Comparison of ENCODE assay signal across 8 cellular contexts in the genomic region with DNA sequence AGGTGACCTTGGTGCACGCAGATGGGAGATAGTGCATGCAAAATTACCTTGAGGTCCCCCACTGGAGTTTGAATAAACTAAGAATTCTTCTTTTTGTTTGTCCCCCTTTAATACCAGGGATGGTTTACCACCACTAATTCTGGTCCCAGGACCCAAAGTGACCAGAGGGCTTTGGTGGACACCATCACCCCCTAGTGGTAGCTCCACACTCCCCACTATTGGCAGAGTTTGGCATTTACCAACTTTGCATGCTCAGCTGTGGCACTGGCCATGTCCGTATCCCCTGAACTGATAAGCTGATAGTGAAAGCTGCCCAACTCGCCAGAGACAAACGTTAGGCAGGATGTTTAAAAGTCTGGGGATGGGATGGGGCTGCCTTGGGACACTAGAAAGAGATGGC. TPM values are rescaled to one million over a fixed set of nuclear protein-coding genes. Genes with fewer than 3 reads are reported as not detected.
DNase-seq lines count a peak whose midpoint lies in the region; ATAC-seq and TF ChIP-seq lines count a peak whose summit lies in the region.

No MANE protein-coding gene starts in this region.

- ATAC-seq in Panc1 = no peak
- ATAC-seq in psoas muscle = peak; percentile 52 to 81 (median 68)
- ATAC-seq in natural killer cell = no peak
- ATAC-seq in activated T-cell treated with anti-CD3 and anti-CD28 coated beads, Interleukin-2, amount 50 U/mL, for 4 hours = no peak

- H3K27ac ChIP-seq in Panc1 (ENCODE audit: low read length) (no peak overlapping the region), psoas muscle (no peak overlapping the region)

- no peak overlapping the region for H3K4me3 Mint-ChIP-seq in HFFc6
- no peak overlapping the region for H3K4me3 Mint-ChIP-seq in immature natural killer cell
- no peak overlapping the region for H3K4me3 Mint-ChIP-seq in natural killer cell
- H3K4me3 Mint-ChIP-seq in activated T-cell treated with anti-CD3 and anti-CD28 coated beads, Interleukin-2, amount 50 U/mL, for 4 hours = no peak overlapping the region

- TF ChIP-seq CTCF in HFFc6 (IDR thresholded peaks at IDR 0.05) (peak; percentile 53), Panc1 (IDR thresholded peaks at IDR 0.05) (peak; percentile 61), psoas muscle (IDR thresholded peaks at IDR 0.05) (peak; percentile 49), natural killer cell (IDR thresholded peaks at IDR 0.05) (no peak)

- DNase-seq in DMS53 treated with DMSO at 0.1 percent for 48 hours (lab: John Stamatoyannopoulos, UW; ENCODE audit: unreplicated experiment) = peak; percentile 54
- DNase-seq in HFFc6 = no peak
- DNase-seq in Panc1 (ENCODE audit: low read depth, low spot score) = peak; percentile 2
- peak; percentile 8 for DNase-seq in foreskin melanocyte
- no peak for DNase-seq in psoas muscle
- no peak for DNase-seq in immature natural killer cell
- DNase-seq in natural killer cell = no peak
- no peak for DNase-seq in activated T-cell treated with anti-CD3 and anti-CD28 coated beads, Interleukin-2, amount 50 U/mL, for 4 hours

- 7 to 14% (median 12%) methylated on average over 4 of the region's 4 CpGs for WGBS in psoas muscle, 3 donors

- H3K36me3 Mint-ChIP-seq in HFFc6 (ENCODE audit: low read depth) (no peaks in the 10 kb centered on the region), immature natural killer cell (no peaks in the 10 kb centered on the region), natural killer cell (no peaks in the 10 kb centered on the region)
- no peaks in the 10 kb centered on the region for H3K36me3 Mint-ChIP-seq in activated T-cell treated with anti-CD3 and anti-CD28 coated beads, Interleukin-2, amount 50 U/mL, for 4 hours (ENCODE audit: insufficient read depth)

- POLR2A ChIA-PET in Panc1 (lab: Charles Lee) = no interaction called here

- peaks cover 2% of the 10 kb centered on the region for H3K27me3 ChIP-seq in Panc1 (ENCODE audit: control insufficient read depth, insufficient read depth, low read length)
- peaks cover 3 to 40% (median 11%) of the 10 kb centered on the region in 3 donors for H3K27me3 ChIP-seq in psoas muscle (ENCODE audit: insufficient read depth in 3 of 3, low read length in 2 of 3)

- H3K4me1 ChIP-seq in Panc1 (ENCODE audit: control insufficient read depth, insufficient read depth, low read length) = no peaks in the 10 kb centered on the region
- H3K4me1 ChIP-seq in psoas muscle = no peaks in the 10 kb centered on the region

- H3K27ac Mint-ChIP-seq in HFFc6 = no peak overlapping the region
- H3K27ac Mint-ChIP-seq in immature natural killer cell = no peak overlapping the region
- H3K27ac Mint-ChIP-seq in natural killer cell = no peak overlapping the region

- H3K27me3 Mint-ChIP-seq in HFFc6 (ENCODE audit: insufficient read depth) (peaks cover 2% of the 10 kb centered on the region), immature natural killer cell (ENCODE audit: low read depth in 3 of 3) (peaks cover 7 to 28% (median 19%) of the 10 kb centered on the region in 3 donors), natural killer cell (ENCODE audit: low read depth in 2 of 2) (peaks cover 35 to 40% of the 10 kb centered on the region in 2 donors)
- peaks cover 34% of the 10 kb centered on the region for H3K27me3 Mint-ChIP-seq in activated T-cell treated with anti-CD3 and anti-CD28 coated beads, Interleukin-2, amount 50 U/mL, for 4 hours (ENCODE audit: low read depth)

- no peaks in the 10 kb centered on the region for H3K4me1 Mint-ChIP-seq in HFFc6 (ENCODE audit: low read depth)
- H3K4me1 Mint-ChIP-seq in immature natural killer cell = no peaks in the 10 kb centered on the region
- no peaks in the 10 kb centered on the region for H3K4me1 Mint-ChIP-seq in natural killer cell
- peaks cover 1% of the 10 kb centered on the region for H3K4me1 Mint-ChIP-seq in activated T-cell treated with anti-CD3 and anti-CD28 coated beads, Interleukin-2, amount 50 U/mL, for 4 hours (ENCODE audit: low read depth)

- H3K4me3 ChIP-seq in Panc1 (ENCODE audit: low read depth in 2 of 2, low read length in 2 of 2) = no peak overlapping the region
- no peak overlapping the region for H3K4me3 ChIP-seq in psoas muscle

- H3K9me3 Mint-ChIP-seq in HFFc6 = peaks cover 20% of the 10 kb centered on the region
- H3K9me3 Mint-ChIP-seq in immature natural killer cell = peaks cover 0 to 8% (median 2%) of the 10 kb centered on the region in 6 donors
- H3K9me3 Mint-ChIP-seq in natural killer cell = no peaks in the 10 kb centered on the region
- H3K9me3 Mint-ChIP-seq in activated T-cell treated with anti-CD3 and anti-CD28 coated beads, Interleukin-2, amount 50 U/mL, for 4 hours = peaks cover 4% of the 10 kb centered on the region

- intact Hi-C loops in Panc1 (cut with micrococcal nuclease; ENCODE audit: unreplicated experiment) (no loop called here), psoas muscle (cut with DNase I) (loop anchor here (5.0 to 10.0 kb wide), 2 partner anchors 337 to 674 kb away; no protein-coding TSS in a partner anchor), natural killer cell (cut with micrococcal nuclease) (no loop called here)

- BruUV-seq in Panc1 (replicated peaks; lab: Mats Ljungman, UMichigan) = no TSS peak

- no peaks in the 10 kb centered on the region for H3K36me3 ChIP-seq in Panc1 (ENCODE audit: control insufficient read depth, insufficient read depth, low read length)
- H3K36me3 ChIP-seq in psoas muscle (ENCODE audit: insufficient read depth in 1 of 2, low read depth in 1 of 2) = no peaks in the 10 kb centered on the region

- CTCF ChIA-PET in Panc1 (lab: Charles Lee) = interaction anchor here (0.5 to 0.7 kb wide), 3 partner anchors 160 to 1043 kb away, joined by 3 to 6 read pairs (median 3); no protein-coding TSS in a partner anchor

- H3K9me3 ChIP-seq in Panc1 (ENCODE audit: control insufficient read depth, insufficient read depth, low read depth, low read length) (no peaks in the 10 kb centered on the region), psoas muscle (no peaks in the 10 kb centered on the region)

- in situ Hi-C loops in Panc1 (cut with HindIII; ENCODE audit: low pct_unique_long_range_greater_than_20kb, low sequenced_read_pairs) = no loop called here

RNA-seq across cellular contexts. Expression of a gene that starts 3.3 kb away (rescaled TPM):
- total RNA-seq in HFFc6 (2021; fragmentation: NEBNext Ultra II Directional; extraction: Animal tissue kit (Norgen Biotek cat#: 25700)) = 1 to 10 TPM; 7.3 to 9.7 (median 8.3) TPM
- total RNA-seq in Panc1 (2021; ENCODE audit: unreplicated experiment) = 3.9 TPM
- 3.2 TPM for polyA plus RNA-seq in Panc1 (2012; ENCODE audit: insufficient read length)
- 10 to 100 TPM in 1 of 4 donors, 1 to 10 TPM in 3; 2.8 to 10.3 (median 6.9) TPM for total RNA-seq in psoas muscle
- polyA plus RNA-seq in psoas muscle = 1 to 10 TPM; 2.0 to 3.3 (median 2.2) TPM
- 1 to 10 TPM; 1.7 to 4.5 (median 2.2) TPM for polyA plus RNA-seq in immature natural killer cell
- total RNA-seq in natural killer cell = 1 to 10 TPM; 3.0 to 3.5 (median 3.2) TPM
- total RNA-seq in activated T-cell treated with anti-CD3 and anti-CD28 coated beads, Interleukin-2, amount 50 U/mL, for 4 hours = 1 to 10 TPM; 1.7 to 1.8 (median 1.7) TPM

Comparison
In these comparisons a context has a peak if more than half of its experiments do, and no peak if none do; other contexts are left out.
1. DNase-seq: peak in DMS53 treated with DMSO at 0.1 percent for 48 hours (single experiment), Panc1 (single experiment) and foreskin melanocyte (single experiment); none in HFFc6 (single experiment), psoas muscle (0 of 2), immature natural killer cell (0 of 3), natural killer cell (single experiment) and activated T-cell treated with anti-CD3 and anti-CD28 coated beads, Interleukin-2, amount 50 U/mL, for 4 hours (single experiment).
2. ATAC-seq: peak in psoas muscle (4 of 4); none in Panc1 (single experiment), natural killer cell (0 of 3) and activated T-cell treated with anti-CD3 and anti-CD28 coated beads, Interleukin-2, amount 50 U/mL, for 4 hours (0 of 2).
3. intact Hi-C loops: an anchor here in psoas muscle (5.0 to 10.0 kb wide); none called in Panc1 and natural killer cell.